Comparison of ENCODE assay signal across 10 cellular contexts in genomic region chr3:168213920-168214319, GRCh38.
DNase-seq lines count a peak whose midpoint lies in the region; ATAC-seq, FAIRE-seq and TF ChIP-seq lines count a peak whose summit lies in the region.
"Had no signal": no experiment of that assay in that cellular context is flagged by ENCODE, and none has a peak within 500 bp of the region (broad histone marks: within the 10 kb centered on the region; RNA-seq: fewer than 3 reads in every experiment).

No MANE protein-coding gene starts in this region.

- no peaks in the 10 kb centered on the region for H3K79me2 ChIP-seq in OCI-LY7 (ENCODE audit: insufficient read depth, low read depth, low read length)

- H3K4me1 ChIP-seq in A549, result no peaks in the 10 kb centered on the region
- H3K4me1 ChIP-seq in OCI-LY7 (ENCODE audit: insufficient read depth, low read length, poor library complexity, severe bottlenecking), result peaks cover 46% of the 10 kb centered on the region

- TF ChIP-seq RAD21 in A549 (conservative IDR thresholded peaks at IDR 0.05 in 1 of 2, IDR thresholded peaks at IDR 0.05 in 1 of 2), result no peak

- BruUV-seq in OCI-LY7 (replicated peaks; lab: Mats Ljungman, UMichigan), result no TSS peak

- CTCF ChIA-PET in A549 (lab: Yijun Ruan, JAX) (interaction anchor here (1.4 kb wide), 1 partner anchor 634 kb away, joined by 3 read pairs; no protein-coding TSS in a partner anchor), OCI-LY7 (lab: Charles Lee; ENCODE audit: unreplicated experiment) (no interaction called here)

- TF ChIP-seq EP300 in A549 (IDR thresholded peaks at IDR 0.05), result no peak

- DNase-seq in A549 (ENCODE audit: low read depth in 1 of 2, low spot score in 1 of 2), result no peak
- peak; percentile 29 for DNase-seq in OCI-LY7 (ENCODE audit: low spot score)
- no peak for DNase-seq in NCI-H2107 treated with DMSO at 0.1 percent for 48 hours (lab: John Stamatoyannopoulos, UW; ENCODE audit: unreplicated experiment)
- no peak for DNase-seq in stimulated activated CD4-positive, alpha-beta T cell treated with anti-CD3 and anti-CD28 coated beads, Interleukin-2, amount 100 ng/mL, for 48 hours
- DNase-seq in HUDEP-2 (lab: John Stamatoyannopoulos, UW; ENCODE audit: unreplicated experiment in 76 of 76), result no peak
- no peak for DNase-seq in NCI-H2081 treated with DMSO at 0.1 percent for 48 hours (lab: John Stamatoyannopoulos, UW)
- DNase-seq: T1000 had no signal

- H3K9me3 ChIP-seq in A549, result no peaks in the 10 kb centered on the region
- H3K9me3 ChIP-seq in OCI-LY7 (ENCODE audit: low read length), result no peaks in the 10 kb centered on the region

- peak overlapping the region; percentile 95 for H2AFZ ChIP-seq in OCI-LY7 (ENCODE audit: low read length)

- H3K9me2 ChIP-seq in OCI-LY7 (ENCODE audit: insufficient read depth, low read length), result no peaks in the 10 kb centered on the region

- TF ChIP-seq CTCF in A549 (IDR thresholded peaks at IDR 0.05), result no peak
- TF ChIP-seq CTCF in OCI-LY7 (conservative IDR thresholded peaks at IDR 0.05; ENCODE audit: low read length), result no peak

- H3K36me3 ChIP-seq in OCI-LY7 (ENCODE audit: insufficient read depth, low read length), result no peaks in the 10 kb centered on the region
- H3K36me3 ChIP-seq: cardiac muscle cell had no signal

- H4K20me1 ChIP-seq in OCI-LY7 (ENCODE audit: insufficient read depth, low read length), result no peaks in the 10 kb centered on the region

- H3K4me3 ChIP-seq in A549 (no peak overlapping the region), OCI-LY7 (ENCODE audit: low read depth, low read length, poor library complexity, severe bottlenecking) (peak overlapping the region; percentile 37)
- H3K4me3 ChIP-seq: cardiac muscle cell had no signal

- no peak for TF ChIP-seq POLR2A in A549 (IDR thresholded peaks at IDR 0.05; ENCODE audit: low read length)

- WGBS in A549 (ENCODE audit: missing lambda C conversion rate), result 55% methylated on average over 4 of the region's 4 CpGs

- ATAC-seq in A549, result no peak
- ATAC-seq in GM19025 (IDR thresholded peaks at IDR 0.05; ENCODE audit: low read depth, unreplicated experiment), result peak; percentile 91
- ATAC-seq in HG02852 (IDR thresholded peaks at IDR 0.05; ENCODE audit: unreplicated experiment), result peak; percentile 93

- intact Hi-C loops in OCI-LY7 (cut with micrococcal nuclease; ENCODE audit: unreplicated experiment), result loop anchor here (10.0 kb wide), 2 partner anchors 481 to 931 kb away; no protein-coding TSS in a partner anchor

- H3K4me2 ChIP-seq in A549 (0 out of 3 replicates have a peak overlapping the region, but pooled peaks have one; percentile 28), OCI-LY7 (ENCODE audit: low read length) (peak overlapping the region; percentile 77)

- POLR2A ChIA-PET in A549 (lab: Yijun Ruan, JAX), result no interaction called here
- POLR2A ChIA-PET in OCI-LY7 (lab: Charles Lee), result interaction anchor here (0.6 to 1.0 kb wide), 7 partner anchors 8 to 1828 kb away, joined by 3 to 5 read pairs (median 4); no protein-coding TSS in a partner anchor

- FAIRE-seq in A549 (lab: Jason Lieb, UNC), result no peak

- H3K27ac ChIP-seq in A549 (no peak overlapping the region), OCI-LY7 (ENCODE audit: low read depth, low read length, poor library complexity, severe bottlenecking) (no peak overlapping the region)
- H3K27ac ChIP-seq: cardiac muscle cell had no signal

TF ChIP-seq in A549, 52 proteins besides CTCF, POLR2A, EP300 and RAD21:
- no peak for TF ChIP-seq HOXA7 (CRISPR knock-in tag; IDR thresholded peaks at IDR 0.05)
- no peak for TF ChIP-seq CEBPB (IDR thresholded peaks at IDR 0.05)
- TF ChIP-seq BHLHE40 (IDR thresholded peaks at IDR 0.05; ENCODE audit: low read depth, low read length), result no peak
- TF ChIP-seq HDAC2 (IDR thresholded peaks at IDR 0.05), result no peak
- TF ChIP-seq MAX (IDR thresholded peaks at IDR 0.05), result no peak
- TF ChIP-seq NPAS2 (CRISPR knock-in tag; IDR thresholded peaks at IDR 0.05; ENCODE audit: borderline replicate concordance), result no peak
- no peak for TF ChIP-seq KDM1A (IDR thresholded peaks at IDR 0.05; ENCODE audit: low read depth)
- no peak for TF ChIP-seq RARB (CRISPR knock-in tag; IDR thresholded peaks at IDR 0.05)
- no peak for TF ChIP-seq SMC3 (IDR thresholded peaks at IDR 0.05)
- TF ChIP-seq KDM5A (IDR thresholded peaks at IDR 0.05), result no peak
- no peak for TF ChIP-seq CBX8 (IDR thresholded peaks at IDR 0.05)
- TF ChIP-seq MYC (IDR thresholded peaks at IDR 0.05; ENCODE audit: borderline replicate concordance, low read length), result no peak
- TF ChIP-seq RFX5 (IDR thresholded peaks at IDR 0.05), result no peak
- no peak for TF ChIP-seq RCOR1 (IDR thresholded peaks at IDR 0.05; ENCODE audit: low read depth, low read length)
- no peak for TF ChIP-seq HES2 (IDR thresholded peaks at IDR 0.05)
- no peak for TF ChIP-seq CBX2 (IDR thresholded peaks at IDR 0.05; ENCODE audit: borderline replicate concordance, low read depth)
- no peak for TF ChIP-seq E2F6 (IDR thresholded peaks at IDR 0.05; ENCODE audit: borderline replicate concordance, low read depth)
- TF ChIP-seq ZNF302 (CRISPR knock-in tag; IDR thresholded peaks at IDR 0.05), result no peak

Comparison
In these comparisons a context has a peak if more than half of its experiments do, and no peak if none do; other contexts are left out.
1. ATAC-seq: peak in GM19025 (single experiment) and HG02852 (single experiment); none in A549 (0 of 2).